ENCODE assay signal across 15 cellular contexts in genomic region chr2:36366491-36367120, GRCh38.
A peak's percentile ranks its signal among the peaks of the same experiment; 100 is the strongest.
DNase-seq lines count a peak whose midpoint lies in the region; ATAC-seq and TF ChIP-seq lines count a peak whose summit lies in the region.
"Had no signal": no experiment of that assay in that cellular context is flagged by ENCODE, and none has a peak within 500 bp of the region (broad histone marks: within the 10 kb centered on the region; RNA-seq: fewer than 3 reads in every experiment).

No MANE protein-coding gene starts in this region.

- H3K27ac ChIP-seq in KMS-11 (no peak overlapping the region), tibial artery (peak overlapping the region; percentile 65 to 92)
- H3K27ac ChIP-seq: dorsolateral prefrontal cortex had no signal

- H4K20me1 ChIP-seq in KMS-11 (ENCODE audit: insufficient read depth), result peaks cover 4% of the 10 kb centered on the region

- no peak for TF ChIP-seq CTCF in KMS-11 (conservative IDR thresholded peaks at IDR 0.05; ENCODE audit: low read depth, low read length)
- TF ChIP-seq CTCF in cardiac fibroblast (IDR thresholded peaks at IDR 0.05; ENCODE audit: low read depth, low read length), result no peak
- no peak for TF ChIP-seq CTCF in tibial artery (IDR thresholded peaks at IDR 0.05)

- peak overlapping the region; percentile 20; the same call in 1 of the 2 replicates for H3K4me2 ChIP-seq in KMS-11

- H3K9me3 ChIP-seq in tibial artery, result no peaks in the 10 kb centered on the region
- H3K9me3 ChIP-seq: stomach had no signal

- no peak overlapping the region for H2AFZ ChIP-seq in KMS-11 (ENCODE audit: low read depth)

- H3K36me3 ChIP-seq in KMS-11 (ENCODE audit: insufficient read depth) (no peaks in the 10 kb centered on the region), tibial artery (no peaks in the 10 kb centered on the region)
- H3K36me3 ChIP-seq: stomach had no signal

- H3K4me1 ChIP-seq in KMS-11 (ENCODE audit: low read depth, poor library complexity, severe bottlenecking) (peaks cover 17% of the 10 kb centered on the region), tibial artery (peaks cover 0 to 99% (median 87%) of the 10 kb centered on the region in 4 donors)

- no peak overlapping the region for H3K4me3 ChIP-seq in KMS-11 (IDR thresholded peaks at IDR 0.05; ENCODE audit: insufficient read depth, low read depth, low read length)
- no peak overlapping the region for H3K4me3 ChIP-seq in cardiac fibroblast (replicated peaks in 1 of 2; ENCODE audit: low read depth in 2 of 2, low read length in 2 of 2)
- no peak overlapping the region for H3K4me3 ChIP-seq in tibial artery
- H3K4me3 ChIP-seq: dorsolateral prefrontal cortex, stomach had no signal

- H3K79me2 ChIP-seq in KMS-11 (ENCODE audit: insufficient read depth, low read depth), result peaks cover 75% of the 10 kb centered on the region

- H3K27me3 ChIP-seq in KMS-11 (ENCODE audit: insufficient read depth, low read depth) (no peaks in the 10 kb centered on the region), tibial artery (no peaks in the 10 kb centered on the region)
- H3K27me3 ChIP-seq: dorsolateral prefrontal cortex, stomach had no signal

- DNase-seq in cardiac fibroblast (ENCODE audit: low read depth in 2 of 2), result peak; percentile 50 to 58
- peak; percentile 35 for DNase-seq in left kidney (ENCODE audit: low read depth, low spot score)
- DNase-seq in tibial artery, result no peak
- no peak for DNase-seq in central memory CD4-positive, alpha-beta T cell
- DNase-seq: activated CD4-positive, alpha-beta memory T cell treated with anti-CD3 and anti-CD28 coated beads, Interleukin-2, amount 10 ng/mL, durations not matched to agents 7 days and 5 days; activated naive CD4-positive, alpha-beta T cell; dorsolateral prefrontal cortex; HCEC 1CT; head of caudate nucleus; KG1; NCI-H2081; stomach had no signal

- no peak overlapping the region for H3K9ac ChIP-seq in KMS-11

- intact Hi-C loops in tibial artery (cut with DNase I; ENCODE audit: low total_unique reads), result loop anchor here (10.0 kb wide), 1 partner anchor 48 kb away; no protein-coding TSS in a partner anchor

- ATAC-seq in GM21367 (IDR thresholded peaks at IDR 0.05; ENCODE audit: unreplicated experiment), result no peak
- no peak for ATAC-seq in GM18868 (IDR thresholded peaks at IDR 0.05; ENCODE audit: unreplicated experiment)

Comparison
In these comparisons a context has a peak if more than half of its experiments do, and no peak if none do; other contexts are left out.
1. DNase-seq: peak in cardiac fibroblast (2 of 2) and left kidney (single experiment); none in tibial artery (0 of 2) and central memory CD4-positive, alpha-beta T cell (single experiment).